23 cellular contexts compared by ENCODE assay signal in the genomic region with DNA sequence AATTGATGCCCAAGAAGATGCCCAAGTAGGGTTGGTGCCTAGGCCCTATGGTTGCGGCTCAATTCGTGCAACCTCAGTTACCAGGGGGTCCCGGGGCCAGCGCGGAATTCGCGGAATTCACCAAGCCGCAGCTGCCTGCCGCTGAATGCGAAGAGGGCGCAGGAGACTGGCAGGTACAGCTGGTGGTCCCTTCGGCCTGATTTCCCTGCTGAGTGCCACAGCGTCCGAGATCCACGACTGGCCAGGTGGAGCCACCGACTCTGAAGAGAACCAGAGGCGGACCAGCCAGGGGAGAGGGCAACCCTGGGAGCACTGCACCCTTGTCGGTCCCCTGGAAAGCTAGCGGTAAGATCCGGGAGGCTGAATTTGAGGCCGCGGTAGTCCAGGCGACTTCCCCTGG. TPM values are rescaled to one million over a fixed set of nuclear protein-coding genes. Genes with fewer than 3 reads are reported as not detected.
"Had no signal": no experiment of that assay in that cellular context is flagged by ENCODE, and none has a peak within 500 bp of the region (broad histone marks: within the 10 kb centered on the region; RNA-seq: fewer than 3 reads in every experiment).

No MANE protein-coding gene starts in this region.

- H3K27me3 ChIP-seq: testis, vagina had no signal

- H3K9me3 ChIP-seq: adrenal gland, breast epithelium, esophagus muscularis mucosa, gastrocnemius medialis, testis, vagina had no signal

- H3K4me3 ChIP-seq: adrenal gland, breast epithelium, dorsolateral prefrontal cortex, esophagus muscularis mucosa, gastrocnemius medialis, testis, vagina had no signal

- DNase-seq: activated CD4-positive, alpha-beta T cell treated with anti-CD3 and anti-CD28 coated beads, Interleukin-2, amount 10 ng/mL, durations not matched to agents 7 days and 5 days; activated CD4-positive, CD25-positive, alpha-beta regulatory T cell treated with anti-CD3 and anti-CD28 coated beads, Interleukin-2, amount 50 U/mL, for 72 hours; activated CD8-positive, alpha-beta memory T cell treated with anti-CD3 and anti-CD28 coated beads, Interleukin-2, amount 10 ng/mL, durations not matched to agents 7 days and 5 days; activated CD8-positive, alpha-beta T cell treated with anti-CD3 and anti-CD28 coated beads for 36 hours; activated gamma-delta T cell treated with Interleukin-2 at 50 U/mL for 16 hours; activated T-cell treated with anti-CD3 and anti-CD28 coated beads for 4 hours; adrenal gland; dorsolateral prefrontal cortex; effector memory CD8-positive, alpha-beta T cell; gastrocnemius medialis; hippocampal formation; left ventricle myocardium superior; mammary epithelial cell; nephron progenitor cell; occipital lobe; small intestine; stimulated activated CD4-positive, alpha-beta T cell treated with anti-CD3 and anti-CD28 coated beads, Interleukin-15, amount 100 ng/mL, for 24 hours; stimulated activated naive CD4-positive, alpha-beta T cell; testis had no signal

- H3K4me1 ChIP-seq: adrenal gland, breast epithelium, gastrocnemius medialis had no signal

- H3K27ac ChIP-seq: adrenal gland, breast epithelium, dorsolateral prefrontal cortex, esophagus muscularis mucosa, gastrocnemius medialis, testis, vagina had no signal

- H3K36me3 ChIP-seq: adrenal gland, breast epithelium, esophagus muscularis mucosa, gastrocnemius medialis, vagina had no signal

- ATAC-seq: activated CD8-positive, alpha-beta memory T cell treated with anti-CD3 and anti-CD28 coated beads, Interleukin-2, amount 10 ng/mL, durations not matched to agents 7 days and 5 days; activated CD8-positive, alpha-beta T cell treated with anti-CD3 and anti-CD28 coated beads for 36 hours; effector memory CD8-positive, alpha-beta T cell; gastrocnemius medialis; left ventricle myocardium superior; sciatic nerve had no signal

RNA-seq across cellular contexts. Expression of a gene that starts 6.8 kb away (rescaled TPM):
- polyA plus RNA-seq: adrenal gland, mammary epithelial cell, small intestine had no signal
